ENCODE assay signal across 34 cellular contexts in genomic region chr14:57073986-57074385, GRCh38.
"Had no signal": no experiment of that assay in that cellular context is flagged by ENCODE, and none has a peak within 500 bp of the region (broad histone marks: within the 10 kb centered on the region; RNA-seq: fewer than 3 reads in every experiment).

No MANE protein-coding gene starts in this region.

- H3K27me3 ChIP-seq: body of pancreas, brain microvascular endothelial cell, breast epithelium had no signal

- H3K27ac Mint-ChIP-seq: activated B cell treated with CpG ODN at 0.5 μM for 24 hours; activated CD4-positive, alpha-beta memory T cell treated with anti-CD3 and anti-CD28 coated beads for 36 hours; activated CD4-positive, alpha-beta T cell treated with anti-CD3 and anti-CD28 coated beads, Interleukin-2, amount 10 ng/mL, durations not matched to agents 24 days and 14 days; activated CD8-positive, alpha-beta T cell treated with anti-CD3 and anti-CD28 coated beads for 36 hours; activated naive CD4-positive, alpha-beta T cell treated with anti-CD3 and anti-CD28 coated beads for 36 hours; activated naive CD4-positive, alpha-beta T cell treated with anti-CD3 and anti-CD28 coated beads, Interleukin-2, amount 50 U/mL, for 72 hours; activated naive CD8-positive, alpha-beta T cell treated with anti-CD3 and anti-CD28 coated beads for 36 hours; activated T-helper 1 cell treated with anti-CD3 and anti-CD28 coated beads, Interleukin-12 subunit alpha, Interleukin-12 subunit beta, Interleukin-2, Interleukin-4 antibody, amounts not matched to agents 30 ng/mL and 10 ng/mL and 1 ng/mL, durations not matched to agents 14 hours and 24 hours and 36 hours; activated T-helper 17 cell treated with anti-CD3 and anti-CD28 coated beads, Interleukin-2, amount 50 U/mL, for 72 hours; T-helper 1 cell treated with Interleukin-12 subunit alpha and Interleukin-12 subunit beta and Interleukin-4 antibody, amounts not matched to agents 30 μg/mL and 1 μg/mL, for 36 hours; T-helper 2 cell treated with Interferon-gamma antibody and Interleukin-4, amounts not matched to agents 5 μg/mL and 100 μg/mL, for 36 hours had no signal

- H3K9me3 Mint-ChIP-seq: activated B cell treated with CpG ODN at 0.5 μM for 24 hours; activated CD4-positive, alpha-beta memory T cell treated with anti-CD3 and anti-CD28 coated beads for 36 hours; activated CD4-positive, alpha-beta T cell treated with anti-CD3 and anti-CD28 coated beads, Interleukin-2, amount 10 ng/mL, durations not matched to agents 24 days and 14 days; activated CD8-positive, alpha-beta T cell treated with anti-CD3 and anti-CD28 coated beads for 36 hours; activated naive CD4-positive, alpha-beta T cell treated with anti-CD3 and anti-CD28 coated beads for 36 hours; activated naive CD4-positive, alpha-beta T cell treated with anti-CD3 and anti-CD28 coated beads, Interleukin-2, amount 50 U/mL, for 72 hours; activated naive CD8-positive, alpha-beta T cell treated with anti-CD3 and anti-CD28 coated beads for 36 hours; activated T-cell treated with anti-CD3 and anti-CD28 coated beads, Interleukin-2, amount 50 U/mL, for 4 hours; activated T-cell treated with anti-CD3 and anti-CD28 coated beads, Interleukin-2, amount 50 U/mL, for 72 hours; activated T-helper 1 cell treated with anti-CD3 and anti-CD28 coated beads, Interleukin-12 subunit alpha, Interleukin-12 subunit beta, Interleukin-2, Interleukin-4 antibody, amounts not matched to agents 30 ng/mL and 10 ng/mL and 1 ng/mL, durations not matched to agents 14 hours and 24 hours and 36 hours; activated T-helper 17 cell treated with anti-CD3 and anti-CD28 coated beads, Interleukin-2, amount 50 U/mL, for 72 hours; T-helper 1 cell treated with Interleukin-12 subunit alpha and Interleukin-12 subunit beta and Interleukin-4 antibody, amounts not matched to agents 30 μg/mL and 1 μg/mL, for 36 hours; T-helper 2 cell treated with Interferon-gamma antibody and Interleukin-4, amounts not matched to agents 5 μg/mL and 100 μg/mL, for 36 hours had no signal

- H3K4me3 ChIP-seq: adrenal gland, body of pancreas, breast epithelium had no signal

- FAIRE-seq: astrocyte had no signal

- DNase-seq: activated B cell treated with CpG ODN at 0.5 μM for 24 hours; activated CD4-positive, alpha-beta memory T cell treated with anti-CD3 and anti-CD28 coated beads for 36 hours; activated CD4-positive, alpha-beta T cell treated with anti-CD3 and anti-CD28 coated beads for 4 hours; activated CD4-positive, alpha-beta T cell treated with anti-CD3 and anti-CD28 coated beads, Interleukin-2, amount 10 ng/mL, durations not matched to agents 24 days and 14 days; activated CD4-positive, alpha-beta T cell treated with anti-CD3 and anti-CD28 coated beads, Interleukin-2, amount 50 U/mL, for 1 hour; activated CD4-positive, alpha-beta T cell treated with anti-CD3 and anti-CD28 coated beads, Interleukin-2, amount 50 U/mL, for 4 hours; activated CD4-positive, CD25-positive, alpha-beta regulatory T cell treated with anti-CD3 and anti-CD28 coated beads, Interleukin-2, amount 50 U/mL, for 72 hours; activated CD8-positive, alpha-beta memory T cell treated with anti-CD3 and anti-CD28 coated beads, Interleukin-2, amount 50 U/mL, for 4 hours; activated CD8-positive, alpha-beta T cell treated with anti-CD3 and anti-CD28 coated beads for 36 hours; activated effector memory CD4-positive, alpha-beta T cell treated with anti-CD3 and anti-CD28 coated beads, Interleukin-2, amount 50 U/mL, for 16 hours; activated gamma-delta T cell treated with Interleukin-2 at 50 U/mL for 16 hours; activated naive CD4-positive, alpha-beta T cell; activated naive CD4-positive, alpha-beta T cell treated with anti-CD3 and anti-CD28 coated beads for 36 hours; activated naive CD4-positive, alpha-beta T cell treated with anti-CD3 and anti-CD28 coated beads, Interleukin-2, amount 50 U/mL, for 16 hours; activated naive CD8-positive, alpha-beta T cell treated with anti-CD3 and anti-CD28 coated beads for 36 hours; activated T-cell treated with anti-CD3 and anti-CD28 coated beads for 4 hours; activated T-cell treated with anti-CD3 and anti-CD28 coated beads, Interleukin-2, amount 50 U/mL, for 1 hour; activated T-cell treated with anti-CD3 and anti-CD28 coated beads, Interleukin-2, amount 50 U/mL, for 4 hours; activated T-cell treated with anti-CD3 and anti-CD28 coated beads, Interleukin-2, amount 50 U/mL, for 72 hours; adrenal gland; amniotic stem cell; aorta; body of pancreas; brain microvascular endothelial cell; central memory CD4-positive, alpha-beta T cell; T-helper 2 cell; T-helper 9 cell had no signal

- H3K36me3 Mint-ChIP-seq: activated CD4-positive, alpha-beta memory T cell treated with anti-CD3 and anti-CD28 coated beads for 36 hours; activated naive CD4-positive, alpha-beta T cell treated with anti-CD3 and anti-CD28 coated beads, Interleukin-2, amount 50 U/mL, for 72 hours; activated naive CD8-positive, alpha-beta T cell treated with anti-CD3 and anti-CD28 coated beads for 36 hours had no signal

- H3K4me3 Mint-ChIP-seq: activated B cell treated with CpG ODN at 0.5 μM for 24 hours; activated CD4-positive, alpha-beta memory T cell treated with anti-CD3 and anti-CD28 coated beads for 36 hours; activated CD4-positive, alpha-beta T cell treated with anti-CD3 and anti-CD28 coated beads, Interleukin-2, amount 10 ng/mL, durations not matched to agents 24 days and 14 days; activated CD8-positive, alpha-beta T cell treated with anti-CD3 and anti-CD28 coated beads for 36 hours; activated naive CD4-positive, alpha-beta T cell treated with anti-CD3 and anti-CD28 coated beads for 36 hours; activated naive CD8-positive, alpha-beta T cell treated with anti-CD3 and anti-CD28 coated beads for 36 hours; activated T-cell treated with anti-CD3 and anti-CD28 coated beads, Interleukin-2, amount 50 U/mL, for 4 hours; activated T-cell treated with anti-CD3 and anti-CD28 coated beads, Interleukin-2, amount 50 U/mL, for 72 hours; activated T-helper 1 cell treated with anti-CD3 and anti-CD28 coated beads, Interleukin-12 subunit alpha, Interleukin-12 subunit beta, Interleukin-2, Interleukin-4 antibody, amounts not matched to agents 30 ng/mL and 10 ng/mL and 1 ng/mL, durations not matched to agents 14 hours and 24 hours and 36 hours; activated T-helper 17 cell treated with anti-CD3 and anti-CD28 coated beads, Interleukin-2, amount 50 U/mL, for 72 hours; T-helper 1 cell treated with Interleukin-12 subunit alpha and Interleukin-12 subunit beta and Interleukin-4 antibody, amounts not matched to agents 30 μg/mL and 1 μg/mL, for 36 hours; T-helper 2 cell treated with Interferon-gamma antibody and Interleukin-4, amounts not matched to agents 5 μg/mL and 100 μg/mL, for 36 hours had no signal

- H3K9me3 ChIP-seq: adrenal gland, body of pancreas, breast epithelium had no signal

- H3K4me1 Mint-ChIP-seq: activated B cell treated with CpG ODN at 0.5 μM for 24 hours; activated CD4-positive, alpha-beta T cell treated with anti-CD3 and anti-CD28 coated beads, Interleukin-2, amount 10 ng/mL, durations not matched to agents 24 days and 14 days; activated naive CD8-positive, alpha-beta T cell treated with anti-CD3 and anti-CD28 coated beads for 36 hours; activated T-helper 17 cell treated with anti-CD3 and anti-CD28 coated beads, Interleukin-2, amount 50 U/mL, for 72 hours had no signal

- H3K27ac ChIP-seq: adrenal gland, body of pancreas, brain microvascular endothelial cell, breast epithelium had no signal

- ATAC-seq: activated CD8-positive, alpha-beta T cell treated with anti-CD3 and anti-CD28 coated beads for 36 hours; activated naive CD4-positive, alpha-beta T cell treated with anti-CD3 and anti-CD28 coated beads, Interleukin-2, amount 50 U/mL, for 72 hours; activated T-cell treated with anti-CD3 and anti-CD28 coated beads, Interleukin-2, amount 50 U/mL, for 4 hours; activated T-cell treated with anti-CD3 and anti-CD28 coated beads, Interleukin-2, amount 50 U/mL, for 72 hours; activated T-helper 17 cell treated with anti-CD3 and anti-CD28 coated beads, Interleukin-2, amount 50 U/mL, for 72 hours; body of pancreas had no signal

- H3K36me3 ChIP-seq: adrenal gland, brain microvascular endothelial cell, breast epithelium had no signal

- H3K4me1 ChIP-seq: adrenal gland, body of pancreas, breast epithelium had no signal
